ENCODE assay signal across 1 cellular context in the genomic region with DNA sequence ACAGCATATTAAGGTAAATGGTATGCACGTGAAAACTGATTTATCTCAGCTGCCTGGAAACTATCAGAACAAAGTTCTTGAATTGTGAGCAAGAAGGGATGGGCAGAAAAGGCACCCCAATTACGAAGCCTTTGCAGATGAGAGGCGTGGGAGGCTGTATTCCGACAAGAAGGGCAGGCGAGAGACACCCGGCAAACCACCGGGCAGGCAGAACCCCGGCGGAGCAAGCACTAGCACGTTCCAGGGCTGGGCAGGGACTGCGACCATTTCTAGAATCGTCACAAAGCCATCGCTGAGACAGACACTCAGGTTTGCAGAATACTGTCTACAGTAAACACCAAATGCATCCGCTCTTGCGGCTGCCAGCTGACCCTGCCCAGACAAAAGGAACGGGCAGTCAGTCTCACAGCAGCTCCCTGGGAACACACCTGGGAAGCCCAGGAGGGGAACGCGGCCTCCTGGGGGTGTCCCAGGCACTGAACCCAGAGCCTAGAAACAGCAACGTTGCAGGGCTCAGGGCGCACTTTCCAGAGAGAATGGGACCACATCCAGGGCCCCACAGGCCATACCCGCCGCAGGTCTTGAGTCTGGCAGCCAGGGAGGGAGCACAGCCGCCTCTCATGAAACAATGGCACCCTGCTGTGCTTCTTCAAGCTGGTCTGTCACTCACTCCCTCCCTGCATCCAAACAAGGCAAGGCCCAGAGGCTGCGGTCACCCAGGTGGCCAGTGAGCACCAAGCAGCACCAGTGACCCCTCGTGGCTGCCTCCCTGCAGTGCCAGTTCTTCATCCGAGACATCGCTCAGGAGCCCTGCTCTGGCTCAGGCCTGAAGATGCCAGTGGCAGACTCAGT.
TF ChIP-seq lines count a peak whose summit lies in the region.

No MANE protein-coding gene starts in this region.

TF ChIP-seq in H1, 55 proteins besides CTCF, POLR2A, EP300 and RAD21:
- TF ChIP-seq FOSL1 (IDR thresholded peaks at IDR 0.05; ENCODE audit: insufficient read depth, low read depth, low read length): no peak
- peak; percentile 19 for TF ChIP-seq NANOG (IDR thresholded peaks at IDR 0.05; ENCODE audit: insufficient read depth, low read depth, low read length, poor library complexity, severe bottlenecking)
- TF ChIP-seq TEAD4 (IDR thresholded peaks at IDR 0.05; ENCODE audit: low read depth, low read length): 0 out of 2 replicates have a peak, but pooled peaks have one; percentile 14
- no peak for TF ChIP-seq BACH1 (IDR thresholded peaks at IDR 0.05; ENCODE audit: low read length)
- no peak for TF ChIP-seq RXRA (IDR thresholded peaks at IDR 0.05; ENCODE audit: insufficient read depth, low read depth, low read length)
- no peak for TF ChIP-seq RBBP5 (IDR thresholded peaks at IDR 0.05; ENCODE audit: borderline replicate concordance, low read depth, low read length)
- TF ChIP-seq SRF (IDR thresholded peaks at IDR 0.05; ENCODE audit: low read depth, low read length): peak; percentile 53; the same call in 1 of the 2 replicates
- 0 out of 2 replicates have a peak, but pooled peaks have one; percentile 45 for TF ChIP-seq TCF12 (IDR thresholded peaks at IDR 0.05; ENCODE audit: low read depth, low read length)
TF ChIP-seq in H1: peak in this region for 4.
